ENCODE assay signal across 8 cellular contexts in genomic region chr1:92584810-92585209, GRCh38.
DNase-seq lines count a peak whose midpoint lies in the region; ATAC-seq, FAIRE-seq and TF ChIP-seq lines count a peak whose summit lies in the region.
"Not testable (repeated sequence)": the region's sequence is repeated elsewhere in the genome, so short reads cannot be mapped to it uniquely, and the experiment has no call there.

No MANE protein-coding gene starts in this region.

- not testable (repeated sequence) for H4K20me1 ChIP-seq in astrocyte (ENCODE audit: insufficient read depth, low read length)

- H3K4me1 ChIP-seq in astrocyte (ENCODE audit: insufficient read depth, low read length), result not testable (repeated sequence)

- not testable (repeated sequence) for H3K9me3 ChIP-seq in astrocyte (ENCODE audit: insufficient read depth, low read depth, low read length)

- TF ChIP-seq CTCF in HL-60 (IDR thresholded peaks at IDR 0.05; ENCODE audit: insufficient read depth, low read length); astrocyte (IDR thresholded peaks at IDR 0.05; ENCODE audit: insufficient read depth, low read depth, low read length): not testable (repeated sequence)

- H2AFZ ChIP-seq in astrocyte (ENCODE audit: low read depth, low read length), result not testable (repeated sequence)

- H3K9ac ChIP-seq in astrocyte (ENCODE audit: low read length), result not testable (repeated sequence)

- H3K36me3 Mint-ChIP-seq in activated T-cell treated with anti-CD3 and anti-CD28 coated beads, Interleukin-2, amount 50 U/mL, for 72 hours (ENCODE audit: insufficient read depth in 2 of 2), result peaks cover 8 to 14% of the 10 kb centered on the region in 2 donors
- H3K36me3 Mint-ChIP-seq in astrocyte (ENCODE audit: low read depth, unreplicated experiment), result peaks cover 12% of the 10 kb centered on the region
- H3K36me3 Mint-ChIP-seq in naive thymus-derived CD8-positive, alpha-beta T cell; stimulated activated effector memory CD8-positive, alpha-beta T cell treated with anti-CD3 and anti-CD28 coated beads, Interleukin-12 subunit alpha, Interleukin-12 subunit beta, amount 100 ng/mL, for 72 hours: not testable (repeated sequence)

- not testable (repeated sequence) for H3K27me3 ChIP-seq in HL-60 (ENCODE audit: insufficient read depth, poor library complexity, severe bottlenecking); astrocyte (ENCODE audit: insufficient read depth, low read length)

- H3K4me3 ChIP-seq in HL-60 (replicated peaks; ENCODE audit: insufficient read depth, low read length); astrocyte (ENCODE audit: insufficient read depth, low read depth, low read length): not testable (repeated sequence)

- peaks cover 86% of the 10 kb centered on the region for H3K4me1 Mint-ChIP-seq in activated T-cell treated with anti-CD3 and anti-CD28 coated beads, Interleukin-2, amount 50 U/mL, for 72 hours (ENCODE audit: low read depth)
- H3K4me1 Mint-ChIP-seq in astrocyte (ENCODE audit: low read depth, unreplicated experiment), result not testable (repeated sequence)
- peaks cover 11 to 49% (median 36%) of the 10 kb centered on the region in 4 donors for H3K4me1 Mint-ChIP-seq in naive thymus-derived CD8-positive, alpha-beta T cell
- H3K4me1 Mint-ChIP-seq in stimulated activated effector memory CD8-positive, alpha-beta T cell treated with anti-CD3 and anti-CD28 coated beads, Interleukin-12 subunit alpha, Interleukin-12 subunit beta, amount 100 ng/mL, for 72 hours, result peaks cover 37% of the 10 kb centered on the region

- POLR2A ChIA-PET in naive thymus-derived CD8-positive, alpha-beta T cell (lab: Charles Lee), result interaction anchor here (1.4 kb wide), 1 partner anchor 100 kb away, joined by 6 read pairs; no protein-coding TSS in a partner anchor

- not testable (repeated sequence) for FAIRE-seq in astrocyte (lab: Jason Lieb, UNC)

- not testable (repeated sequence) for H3K36me3 ChIP-seq in astrocyte (ENCODE audit: insufficient read depth, low read length)

- peak in 1 of 2 experiments; percentile 21 for DNase-seq in HL-60 (ENCODE audit: low read depth in 1 of 2, low spot score in 1 of 2)
- DNase-seq in activated CD4-positive, alpha-beta T cell treated with anti-CD3 and anti-CD28 coated beads for 48 hours, result peak; percentile 40
- not testable (repeated sequence) for DNase-seq in activated T-cell treated with anti-CD3 and anti-CD28 coated beads, Interleukin-2, amount 50 U/mL, for 72 hours; astrocyte (ENCODE audit: low read depth); naive thymus-derived CD8-positive, alpha-beta T cell; stimulated activated effector memory CD8-positive, alpha-beta T cell treated with anti-CD3 and anti-CD28 coated beads, Interleukin-12 subunit alpha, Interleukin-12 subunit beta, amount 100 ng/mL, for 72 hours (ENCODE audit: low spot score in 2 of 2)

- not testable (repeated sequence) for H3K9me3 Mint-ChIP-seq in activated T-cell treated with anti-CD3 and anti-CD28 coated beads, Interleukin-2, amount 50 U/mL, for 72 hours; astrocyte (ENCODE audit: unreplicated experiment); naive thymus-derived CD8-positive, alpha-beta T cell; stimulated activated effector memory CD8-positive, alpha-beta T cell treated with anti-CD3 and anti-CD28 coated beads, Interleukin-12 subunit alpha, Interleukin-12 subunit beta, amount 100 ng/mL, for 72 hours

- ATAC-seq in GM18498 (IDR thresholded peaks at IDR 0.05; ENCODE audit: unreplicated experiment) (peak; percentile 16), HG02610 (IDR thresholded peaks at IDR 0.05; ENCODE audit: unreplicated experiment) (peak; percentile 10)
- peak; percentile 10 to 12 for ATAC-seq in activated T-cell treated with anti-CD3 and anti-CD28 coated beads, Interleukin-2, amount 50 U/mL, for 72 hours (replicated peaks in 1 of 2)
- ATAC-seq in naive thymus-derived CD8-positive, alpha-beta T cell; stimulated activated effector memory CD8-positive, alpha-beta T cell treated with anti-CD3 and anti-CD28 coated beads, Interleukin-12 subunit alpha, Interleukin-12 subunit beta, amount 100 ng/mL, for 72 hours: not testable (repeated sequence)

- peak overlapping the region; percentile 51 for H3K4me2 ChIP-seq in astrocyte (ENCODE audit: low read length)

- H3K27ac Mint-ChIP-seq in activated T-cell treated with anti-CD3 and anti-CD28 coated beads, Interleukin-2, amount 50 U/mL, for 72 hours, result peak overlapping the region; percentile 99
- H3K27ac Mint-ChIP-seq in astrocyte (ENCODE audit: unreplicated experiment), result not testable (repeated sequence)
- peak overlapping the region in 6 of 10 donors; percentile 5 to 92 (median 28) for H3K27ac Mint-ChIP-seq in naive thymus-derived CD8-positive, alpha-beta T cell
- H3K27ac Mint-ChIP-seq in stimulated activated effector memory CD8-positive, alpha-beta T cell treated with anti-CD3 and anti-CD28 coated beads, Interleukin-12 subunit alpha, Interleukin-12 subunit beta, amount 100 ng/mL, for 72 hours, result peak overlapping the region; percentile 92

- H3K79me2 ChIP-seq in astrocyte (ENCODE audit: insufficient read depth, low read length), result not testable (repeated sequence)

- H3K4me3 Mint-ChIP-seq in activated T-cell treated with anti-CD3 and anti-CD28 coated beads, Interleukin-2, amount 50 U/mL, for 72 hours, result peak overlapping the region; percentile 20 to 77
- not testable (repeated sequence) for H3K4me3 Mint-ChIP-seq in astrocyte (ENCODE audit: unreplicated experiment)
- H3K4me3 Mint-ChIP-seq in naive thymus-derived CD8-positive, alpha-beta T cell, result peak overlapping the region in 2 of 10 donors; percentile 77 to 78
- peak overlapping the region; percentile 55 for H3K4me3 Mint-ChIP-seq in stimulated activated effector memory CD8-positive, alpha-beta T cell treated with anti-CD3 and anti-CD28 coated beads, Interleukin-12 subunit alpha, Interleukin-12 subunit beta, amount 100 ng/mL, for 72 hours

- H3K27ac ChIP-seq in HL-60 (replicated peaks), result peak overlapping the region; percentile 92
- H3K27ac ChIP-seq in astrocyte (ENCODE audit: low read depth, low read length), result peak overlapping the region; percentile 47

- H3K27me3 Mint-ChIP-seq in activated T-cell treated with anti-CD3 and anti-CD28 coated beads, Interleukin-2, amount 50 U/mL, for 72 hours (ENCODE audit: low read depth); astrocyte (ENCODE audit: low read depth, unreplicated experiment); naive thymus-derived CD8-positive, alpha-beta T cell: not testable (repeated sequence)
